ENCODE assay signal across 11 cellular contexts in genomic region chr19:756232-756631, GRCh38. TPM values are rescaled to one million over a fixed set of nuclear protein-coding genes. Genes with fewer than 3 reads are reported as not detected.
DNase-seq lines count a peak whose midpoint lies in the region; ATAC-seq and TF ChIP-seq lines count a peak whose summit lies in the region.
"Had no signal": no experiment of that assay in that cellular context is flagged by ENCODE, and none has a peak within 500 bp of the region (broad histone marks: within the 10 kb centered on the region; RNA-seq: fewer than 3 reads in every experiment).

No MANE protein-coding gene starts in this region.

- H3K4me3 ChIP-seq in fibroblast of lung (replicated peaks in 1 of 4; ENCODE audit: control extremely low read depth in 1 of 4, insufficient read depth in 1 of 4, low read depth in 3 of 4, low read length in 4 of 4) (no peak overlapping the region), WERI-Rb-1 (ENCODE audit: low read depth, low read length) (no peak overlapping the region)

- H4K20me1 ChIP-seq in fibroblast of lung (ENCODE audit: control insufficient read depth, extremely low read depth, insufficient read depth, low read length) = no peaks in the 10 kb centered on the region

- H2AFZ ChIP-seq in fibroblast of lung (ENCODE audit: low read length) = no peak overlapping the region

- no peak overlapping the region for H3K9ac ChIP-seq in fibroblast of lung (ENCODE audit: insufficient read depth, low read length)

- H3K9me3 ChIP-seq in fibroblast of lung (ENCODE audit: control insufficient read depth, insufficient read depth, low read depth, low read length) = no peaks in the 10 kb centered on the region
- H3K9me3 ChIP-seq in WERI-Rb-1 (ENCODE audit: severe bottlenecking) = peaks cover 17% of the 10 kb centered on the region
- H3K9me3 ChIP-seq: neutrophil had no signal

- DNase-seq in stimulated activated CD4-positive, alpha-beta T cell treated with anti-CD3 and anti-CD28 coated beads, Interleukin-15, amount 100 ng/mL, for 48 hours (ENCODE audit: low read depth in 2 of 2) = peak; percentile 20 to 51
- DNase-seq in stimulated activated CD4-positive, alpha-beta T cell treated with anti-CD3 and anti-CD28 coated beads, Interleukin-12 subunit alpha, Interleukin-12 subunit beta, amount 100 ng/mL, for 4 hours = no peak
- peak; percentile 36 to 66 for DNase-seq in fibroblast of lung (ENCODE audit: low read depth in 2 of 2)
- DNase-seq in NOMO-1 treated with DMSO at 0.1 percent for 48 hours (lab: John Stamatoyannopoulos, UW; ENCODE audit: unreplicated experiment) = no peak
- DNase-seq in WERI-Rb-1 = no peak
- DNase-seq: Calu3; stimulated activated naive CD4-positive, alpha-beta T cell had no signal

- no peak for TF ChIP-seq CTCF in fibroblast of lung (conservative IDR thresholded peaks at IDR 0.05 in 1 of 2, IDR thresholded peaks at IDR 0.05 in 1 of 2; ENCODE audit: low read depth in 1 of 2, low read length in 2 of 2)
- TF ChIP-seq CTCF in WERI-Rb-1 (IDR thresholded peaks at IDR 0.05; ENCODE audit: low read depth, low read length) = no peak

- no peak overlapping the region for H3K27ac ChIP-seq in fibroblast of lung (ENCODE audit: insufficient read depth, low read length)
- no peak overlapping the region for H3K27ac ChIP-seq in WERI-Rb-1
- H3K27ac ChIP-seq: neutrophil had no signal

- ATAC-seq in SK-N-SH treated with all-trans-retinoic acid at 6 μM for 48 hours = peak; percentile 19
- ATAC-seq in HG03432 (IDR thresholded peaks at IDR 0.05; ENCODE audit: unreplicated experiment) = no peak
- no peak for ATAC-seq in HG02588 (IDR thresholded peaks at IDR 0.05; ENCODE audit: unreplicated experiment)

- no peaks in the 10 kb centered on the region for H3K36me3 ChIP-seq in fibroblast of lung (ENCODE audit: control insufficient read depth, insufficient read depth, low read length)
- no peaks in the 10 kb centered on the region for H3K36me3 ChIP-seq in WERI-Rb-1
- H3K36me3 ChIP-seq: neutrophil had no signal

- H3K4me2 ChIP-seq in fibroblast of lung (ENCODE audit: extremely low read depth, insufficient read depth, low read length) = no peak overlapping the region

- no peaks in the 10 kb centered on the region for H3K79me2 ChIP-seq in fibroblast of lung (ENCODE audit: control insufficient read depth, insufficient read depth, low read length)

- H3K27me3 ChIP-seq in fibroblast of lung (ENCODE audit: control insufficient read depth, insufficient read depth, low read length) (no peaks in the 10 kb centered on the region), WERI-Rb-1 (ENCODE audit: insufficient read depth, low read depth, severe bottlenecking) (no peaks in the 10 kb centered on the region)

- H3K4me1 ChIP-seq in fibroblast of lung (ENCODE audit: control insufficient read depth, extremely low read depth, insufficient read depth, low read length) = peaks cover 15% of the 10 kb centered on the region

TF ChIP-seq in SK-N-SH treated with all-trans-retinoic acid at 6 μM for 48 hours, 23 proteins besides CTCF, POLR2A, EP300 and RAD21:
- TF ChIP-seq ZFP3 (CRISPR knock-in tag; IDR thresholded peaks at IDR 0.05) = no peak
- no peak for TF ChIP-seq OSR1 (CRISPR knock-in tag; IDR thresholded peaks at IDR 0.05)
- no peak for TF ChIP-seq PATZ1 (CRISPR knock-in tag; IDR thresholded peaks at IDR 0.05; ENCODE audit: borderline replicate concordance)
- TF ChIP-seq, protein P1, sequence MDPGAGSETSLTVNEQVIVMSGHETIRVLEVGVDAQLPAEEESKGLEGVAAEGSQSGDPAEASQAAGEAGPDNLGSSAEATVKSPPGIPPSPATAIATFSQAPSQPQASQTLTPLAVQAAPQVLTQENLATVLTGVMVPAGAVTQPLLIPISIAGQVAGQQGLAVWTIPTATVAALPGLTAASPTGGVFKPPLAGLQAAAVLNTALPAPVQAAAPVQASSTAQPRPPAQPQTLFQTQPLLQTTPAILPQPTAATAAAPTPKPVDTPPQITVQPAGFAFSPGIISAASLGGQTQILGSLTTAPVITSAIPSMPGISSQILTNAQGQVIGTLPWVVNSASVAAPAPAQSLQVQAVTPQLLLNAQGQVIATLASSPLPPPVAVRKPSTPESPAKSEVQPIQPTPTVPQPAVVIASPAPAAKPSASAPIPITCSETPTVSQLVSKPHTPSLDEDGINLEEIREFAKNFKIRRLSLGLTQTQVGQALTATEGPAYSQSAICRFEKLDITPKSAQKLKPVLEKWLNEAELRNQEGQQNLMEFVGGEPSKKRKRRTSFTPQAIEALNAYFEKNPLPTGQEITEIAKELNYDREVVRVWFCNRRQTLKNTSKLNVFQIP (CRISPR knock-in tag; IDR thresholded peaks at IDR 0.05; ENCODE audit: borderline replicate concordance, low read depth) = no peak
- no peak for TF ChIP-seq GLIS3 (CRISPR knock-in tag; IDR thresholded peaks at IDR 0.05)
- no peak for TF ChIP-seq CSDC2 (CRISPR knock-in tag; IDR thresholded peaks at IDR 0.05)
- no peak for TF ChIP-seq TCF4 (CRISPR knock-in tag; IDR thresholded peaks at IDR 0.05; ENCODE audit: borderline replicate concordance)

RNA-seq across cellular contexts. Expression of gene MISP, which starts 5.3 kb away (rescaled TPM):
- under 0.01 TPM in 1 of 2 replicates, not detected in the other for total RNA-seq in fibroblast of lung
- not detected in 2 replicates for polyA plus RNA-seq in fibroblast of lung
- 0.05 TPM in 1 of 2 replicates, not detected in the other for polyA plus RNA-seq in fibroblast of lung (2012)
- polyA minus RNA-seq in fibroblast of lung (ENCODE audit: low replicate concordance) = not detected in 2 replicates

RNA-seq across cellular contexts. Expression of gene PTBP1, which starts 41.0 kb away (rescaled TPM):
- 67.5 and 83.1 TPM in 2 replicates for total RNA-seq in fibroblast of lung
- 74.6 and 142 TPM in 2 replicates for polyA plus RNA-seq in fibroblast of lung
- 189 and 269 TPM in 2 replicates for polyA plus RNA-seq in fibroblast of lung (2012)
- polyA minus RNA-seq in fibroblast of lung (ENCODE audit: low replicate concordance) = 309 and 432 TPM in 2 replicates

RNA-seq across cellular contexts. Expression of gene PALM, which starts 47.5 kb away (rescaled TPM):
- total RNA-seq in fibroblast of lung = 8.3 and 22.1 TPM in 2 replicates
- polyA plus RNA-seq in fibroblast of lung = 1.0 and 3.2 TPM in 2 replicates
- polyA plus RNA-seq in fibroblast of lung (2012) = 7.0 and 14.1 TPM in 2 replicates
- 3.4 and 3.6 TPM in 2 replicates for polyA minus RNA-seq in fibroblast of lung (ENCODE audit: low replicate concordance)

Comparison
In these comparisons a context has a peak if more than half of its experiments do, and no peak if none do; other contexts are left out.
1. DNase-seq: peak in stimulated activated CD4-positive, alpha-beta T cell treated with anti-CD3 and anti-CD28 coated beads, Interleukin-15, amount 100 ng/mL, for 48 hours (2 of 2) and fibroblast of lung (2 of 2); none in stimulated activated CD4-positive, alpha-beta T cell treated with anti-CD3 and anti-CD28 coated beads, Interleukin-12 subunit alpha, Interleukin-12 subunit beta, amount 100 ng/mL, for 4 hours (single experiment), NOMO-1 treated with DMSO at 0.1 percent for 48 hours (single experiment) and WERI-Rb-1 (single experiment).